ENCODE assay signal across 12 cellular contexts in genomic region chr2:25378731-25379490, GRCh38. TPM values are rescaled to one million over a fixed set of nuclear protein-coding genes. Genes with fewer than 3 reads are reported as not detected.
DNase-seq lines count a peak whose midpoint lies in the region; ATAC-seq and TF ChIP-seq lines count a peak whose summit lies in the region.
"Had no signal": no experiment of that assay in that cellular context is flagged by ENCODE, and none has a peak within 500 bp of the region (broad histone marks: within the 10 kb centered on the region; RNA-seq: fewer than 3 reads in every experiment).

No MANE protein-coding gene starts in this region.

- intact Hi-C loops in activated naive CD4-positive, alpha-beta T cell treated with anti-CD3 and anti-CD28 coated beads for 36 hours (cut with micrococcal nuclease): loop anchor here (5.0 kb wide), 2 partner anchors 212 to 407 kb away; partner anchors contain the start of genes DNAJC27 and POMC
- intact Hi-C loops in activated CD4-positive, alpha-beta memory T cell treated with anti-CD3 and anti-CD28 coated beads for 36 hours (cut with micrococcal nuclease): loop anchor here (5.0 kb wide), 1 partner anchor 37 kb away; the partner anchor contains the start of gene DNMT3A

- CTCF ChIA-PET in activated naive CD4-positive, alpha-beta T cell treated with anti-CD3 and anti-CD28 coated beads for 36 hours (lab: Charles Lee): interaction anchor here (0.9 kb wide), 1 partner anchor 16 kb away, joined by 3 read pairs; no protein-coding TSS in a partner anchor
- CTCF ChIA-PET in activated CD4-positive, alpha-beta memory T cell treated with anti-CD3 and anti-CD28 coated beads for 36 hours (lab: Charles Lee): interaction anchor here (1.8 to 4.0 kb wide), 2 partner anchors 17 to 74 kb away, joined by 4 to 83 read pairs; no protein-coding TSS in a partner anchor

- H3K27ac Mint-ChIP-seq in activated naive CD4-positive, alpha-beta T cell treated with anti-CD3 and anti-CD28 coated beads for 36 hours: peak overlapping the region; percentile 31
- H3K27ac Mint-ChIP-seq in activated CD4-positive, alpha-beta memory T cell treated with anti-CD3 and anti-CD28 coated beads for 36 hours: no peak overlapping the region
- H3K27ac Mint-ChIP-seq in stimulated activated naive CD8-positive, alpha-beta T cell treated with anti-CD3 and anti-CD28 coated beads, Interleukin-15, amount 100 ng/mL, for 72 hours: peak overlapping the region in 1 of 2 donors; percentile 82

- no peak overlapping the region for H3K4me3 Mint-ChIP-seq in activated naive CD4-positive, alpha-beta T cell treated with anti-CD3 and anti-CD28 coated beads for 36 hours
- H3K4me3 Mint-ChIP-seq in activated CD4-positive, alpha-beta memory T cell treated with anti-CD3 and anti-CD28 coated beads for 36 hours: no peak overlapping the region
- H3K4me3 Mint-ChIP-seq in stimulated activated naive CD8-positive, alpha-beta T cell treated with anti-CD3 and anti-CD28 coated beads, Interleukin-15, amount 100 ng/mL, for 72 hours: peak overlapping the region; percentile 49 to 82

- ATAC-seq in esophagus mucosa: peak; percentile 15
- ATAC-seq in stimulated activated naive CD8-positive, alpha-beta T cell treated with anti-CD3 and anti-CD28 coated beads, Interleukin-15, amount 100 ng/mL, for 72 hours: no peak
- ATAC-seq: T-cell had no signal

- in situ Hi-C loops in brain microvascular endothelial cell (cut with HindIII; ENCODE audit: low pct_ligation_motif_present, low sequenced_read_pairs): no loop called here

- POLR2A ChIA-PET in activated CD4-positive, alpha-beta memory T cell treated with anti-CD3 and anti-CD28 coated beads for 36 hours (lab: Charles Lee): no interaction called here

- TF ChIP-seq CTCF in brain microvascular endothelial cell (IDR thresholded peaks at IDR 0.05; ENCODE audit: low read depth, low read length, missing control alignments): no peak

- no peaks in the 10 kb centered on the region for H3K27me3 ChIP-seq in brain microvascular endothelial cell (replicated peaks)
- H3K27me3 ChIP-seq: ovary had no signal

- peaks cover 10% of the 10 kb centered on the region for H3K36me3 Mint-ChIP-seq in activated naive CD4-positive, alpha-beta T cell treated with anti-CD3 and anti-CD28 coated beads for 36 hours (ENCODE audit: low read depth)
- H3K36me3 Mint-ChIP-seq in activated CD4-positive, alpha-beta memory T cell treated with anti-CD3 and anti-CD28 coated beads for 36 hours: peaks cover 12% of the 10 kb centered on the region

- H3K27ac ChIP-seq in brain microvascular endothelial cell: no peak overlapping the region
- H3K27ac ChIP-seq: ovary had no signal

- H3K36me3 ChIP-seq in brain microvascular endothelial cell (replicated peaks): no peaks in the 10 kb centered on the region
- H3K36me3 ChIP-seq: ovary had no signal

- no peaks in the 10 kb centered on the region for H3K27me3 Mint-ChIP-seq in activated naive CD4-positive, alpha-beta T cell treated with anti-CD3 and anti-CD28 coated beads for 36 hours (ENCODE audit: low read depth)
- H3K27me3 Mint-ChIP-seq in activated CD4-positive, alpha-beta memory T cell treated with anti-CD3 and anti-CD28 coated beads for 36 hours: no peaks in the 10 kb centered on the region
- H3K27me3 Mint-ChIP-seq in stimulated activated naive CD8-positive, alpha-beta T cell treated with anti-CD3 and anti-CD28 coated beads, Interleukin-15, amount 100 ng/mL, for 72 hours: no peaks in the 10 kb centered on the region
- H3K27me3 Mint-ChIP-seq: T-cell had no signal

- peaks cover 10% of the 10 kb centered on the region for H3K9me3 Mint-ChIP-seq in activated naive CD4-positive, alpha-beta T cell treated with anti-CD3 and anti-CD28 coated beads for 36 hours
- H3K9me3 Mint-ChIP-seq in activated CD4-positive, alpha-beta memory T cell treated with anti-CD3 and anti-CD28 coated beads for 36 hours: peaks cover 11% of the 10 kb centered on the region
- no peaks in the 10 kb centered on the region for H3K9me3 Mint-ChIP-seq in stimulated activated naive CD8-positive, alpha-beta T cell treated with anti-CD3 and anti-CD28 coated beads, Interleukin-15, amount 100 ng/mL, for 72 hours
- H3K9me3 Mint-ChIP-seq: T-cell had no signal

- no peak for DNase-seq in activated naive CD4-positive, alpha-beta T cell treated with anti-CD3 and anti-CD28 coated beads for 36 hours
- no peak for DNase-seq in activated naive CD4-positive, alpha-beta T cell (lab: John Stamatoyannopoulos, UW)
- peak; percentile 8 for DNase-seq in activated CD4-positive, alpha-beta memory T cell treated with anti-CD3 and anti-CD28 coated beads for 36 hours
- no peak for DNase-seq in stimulated activated naive CD8-positive, alpha-beta T cell treated with anti-CD3 and anti-CD28 coated beads, Interleukin-15, amount 100 ng/mL, for 72 hours
- no peak for DNase-seq in stimulated activated CD4-positive, alpha-beta T cell treated with anti-CD3 and anti-CD28 coated beads, Interleukin-2, amount 100 ng/mL, for 48 hours
- DNase-seq in brain microvascular endothelial cell: no peak
- DNase-seq in effector CD4-positive, alpha-beta T cell: no peak
- DNase-seq: foreskin fibroblast, NCI-H1694, T-cell had no signal

- peaks cover 28% of the 10 kb centered on the region for H3K4me1 Mint-ChIP-seq in activated naive CD4-positive, alpha-beta T cell treated with anti-CD3 and anti-CD28 coated beads for 36 hours (ENCODE audit: low read depth)
- peaks cover 27% of the 10 kb centered on the region for H3K4me1 Mint-ChIP-seq in activated CD4-positive, alpha-beta memory T cell treated with anti-CD3 and anti-CD28 coated beads for 36 hours (ENCODE audit: low read depth)
- H3K4me1 Mint-ChIP-seq in stimulated activated naive CD8-positive, alpha-beta T cell treated with anti-CD3 and anti-CD28 coated beads, Interleukin-15, amount 100 ng/mL, for 72 hours: peaks cover 53% of the 10 kb centered on the region

- H3K4me3 ChIP-seq in brain microvascular endothelial cell (ENCODE audit: low read depth, low read length): no peak overlapping the region
- H3K4me3 ChIP-seq: ovary had no signal

RNA-seq across cellular contexts. Expression of gene DNMT3A, which starts 37.2 kb away (rescaled TPM):
- 10 to 100 TPM; 53.0 to 53.5 TPM for total RNA-seq in activated naive CD4-positive, alpha-beta T cell treated with anti-CD3 and anti-CD28 coated beads for 36 hours
- total RNA-seq in activated CD4-positive, alpha-beta memory T cell treated with anti-CD3 and anti-CD28 coated beads for 36 hours: 10 to 100 TPM; 52.0 to 52.5 TPM
- total RNA-seq in esophagus mucosa: 9.5 TPM

Comparison
In these comparisons a context has a peak if more than half of its experiments do, and no peak if none do; other contexts are left out.
1. H3K4me3 Mint-ChIP-seq: peak in stimulated activated naive CD8-positive, alpha-beta T cell treated with anti-CD3 and anti-CD28 coated beads, Interleukin-15, amount 100 ng/mL, for 72 hours (2 of 2); none in activated naive CD4-positive, alpha-beta T cell treated with anti-CD3 and anti-CD28 coated beads for 36 hours (single experiment) and activated CD4-positive, alpha-beta memory T cell treated with anti-CD3 and anti-CD28 coated beads for 36 hours (single experiment).